Comparison of ENCODE assay signal across 1 cellular context in genomic region chr9:135959814-135960213, GRCh38.
TF ChIP-seq lines count a peak whose summit lies in the region.

No MANE protein-coding gene starts in this region.

TF ChIP-seq in HepG2, 621 proteins besides CTCF, POLR2A, EP300 and RAD21:
- TF ChIP-seq CC2D1A (CRISPR knock-in tag; IDR thresholded peaks at IDR 0.05), result no peak
- TF ChIP-seq, protein P1, sequence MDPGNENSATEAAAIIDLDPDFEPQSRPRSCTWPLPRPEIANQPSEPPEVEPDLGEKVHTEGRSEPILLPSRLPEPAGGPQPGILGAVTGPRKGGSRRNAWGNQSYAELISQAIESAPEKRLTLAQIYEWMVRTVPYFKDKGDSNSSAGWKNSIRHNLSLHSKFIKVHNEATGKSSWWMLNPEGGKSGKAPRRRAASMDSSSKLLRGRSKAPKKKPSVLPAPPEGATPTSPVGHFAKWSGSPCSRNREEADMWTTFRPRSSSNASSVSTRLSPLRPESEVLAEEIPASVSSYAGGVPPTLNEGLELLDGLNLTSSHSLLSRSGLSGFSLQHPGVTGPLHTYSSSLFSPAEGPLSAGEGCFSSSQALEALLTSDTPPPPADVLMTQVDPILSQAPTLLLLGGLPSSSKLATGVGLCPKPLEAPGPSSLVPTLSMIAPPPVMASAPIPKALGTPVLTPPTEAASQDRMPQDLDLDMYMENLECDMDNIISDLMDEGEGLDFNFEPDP (CRISPR knock-in tag; conservative IDR thresholded peaks at IDR 0.05), result 0 out of 2 replicates have a peak, but pooled peaks have one; percentile 50
- TF ChIP-seq ZNF501 (CRISPR knock-in tag; IDR thresholded peaks at IDR 0.05), result 0 out of 2 replicates have a peak, but pooled peaks have one; percentile 10
